ENCODE assay signal across 9 cellular contexts in genomic region chr20:37347347-37347823, GRCh38. TPM values are rescaled to one million over a fixed set of nuclear protein-coding genes. Genes with fewer than 3 reads are reported as not detected.
DNase-seq lines count a peak whose midpoint lies in the region; ATAC-seq and TF ChIP-seq lines count a peak whose summit lies in the region.
"Had no signal": no experiment of that assay in that cellular context is flagged by ENCODE, and none has a peak within 500 bp of the region (broad histone marks: within the 10 kb centered on the region; RNA-seq: fewer than 3 reads in every experiment).

No MANE protein-coding gene starts in this region.

- H3K27ac ChIP-seq in endodermal cell (ENCODE audit: low read depth, low read length): no peak overlapping the region

- POLR2A ChIA-PET in Caco-2 (lab: Charles Lee): no interaction called here

- H3K4me3 ChIP-seq in Caco-2 (ENCODE audit: low read depth, low read length) (no peak overlapping the region), MG63 (peak overlapping the region; percentile 58), endodermal cell (ENCODE audit: low read length) (peak overlapping the region; percentile 81)

- H3K27me3 ChIP-seq in Caco-2 (replicated peaks; ENCODE audit: control insufficient read depth, insufficient read depth, low read length) (no peaks in the 10 kb centered on the region), MG63 (no peaks in the 10 kb centered on the region), endodermal cell (ENCODE audit: control insufficient read depth, insufficient read depth, low read length, poor library complexity, severe bottlenecking) (no peaks in the 10 kb centered on the region)

- H3K27ac Mint-ChIP-seq in Caco-2 (ENCODE audit: unreplicated experiment) (peak overlapping the region; percentile 24), endodermal cell (peak overlapping the region; percentile 24)

- DNase-seq in Caco-2 (no peak), MG63 (no peak), endodermal cell (no peak), posterior vena cava (ENCODE audit: low spot score) (peak; percentile 26), UCSD-AML1 (lab: John Stamatoyannopoulos, UW; ENCODE audit: unreplicated experiment) (no peak), dermis blood vessel endothelial cell (no peak), DMS153 treated with DMSO at 0.1 percent for 48 hours (lab: John Stamatoyannopoulos, UW; ENCODE audit: unreplicated experiment) (no peak)
- DNase-seq: NCI-H2107 had no signal

- TSS peak; percentile 2 for BruUV-seq in Caco-2 (replicated peaks; lab: Mats Ljungman, UMichigan)

- H3K36me3 Mint-ChIP-seq in Caco-2 (ENCODE audit: insufficient read depth, unreplicated experiment) (peaks cover 51% of the 10 kb centered on the region), endodermal cell (ENCODE audit: low read depth) (peaks cover 44% of the 10 kb centered on the region)

- ATAC-seq in GM19351 (IDR thresholded peaks at IDR 0.05; ENCODE audit: unreplicated experiment): no peak

- peaks cover 9% of the 10 kb centered on the region for H3K36me3 ChIP-seq in Caco-2 (ENCODE audit: control insufficient read depth, insufficient read depth, low read length)
- peaks cover 45% of the 10 kb centered on the region for H3K36me3 ChIP-seq in MG63
- H3K36me3 ChIP-seq in endodermal cell (ENCODE audit: control insufficient read depth, insufficient read depth, low read length): peaks cover 53% of the 10 kb centered on the region

- H3K9ac ChIP-seq in endodermal cell (ENCODE audit: extremely low read depth, low read length, poor library complexity, severe bottlenecking): peak overlapping the region; percentile 53

- WGBS in endodermal cell (ENCODE audit: insufficient coverage in 1 of 2, insufficient read length in 1 of 2), 2 experiments: 95 to 97% methylated on average over 6 to 7 of the region's 7 CpGs

- H3K4me3 Mint-ChIP-seq in Caco-2 (ENCODE audit: unreplicated experiment): peak overlapping the region; percentile 10
- H3K4me3 Mint-ChIP-seq in endodermal cell: peak overlapping the region; percentile 64

- H3K4me1 Mint-ChIP-seq in Caco-2 (ENCODE audit: low read depth, unreplicated experiment) (peaks cover 37% of the 10 kb centered on the region), endodermal cell (peaks cover 46% of the 10 kb centered on the region)

- intact Hi-C loops in Caco-2 (cut with micrococcal nuclease; ENCODE audit: unreplicated experiment) (no loop called here), posterior vena cava (cut with DNase I) (no loop called here)

- CTCF ChIA-PET in Caco-2 (lab: Charles Lee): no interaction called here

- H3K9me3 ChIP-seq in Caco-2 (no peaks in the 10 kb centered on the region), MG63 (no peaks in the 10 kb centered on the region), endodermal cell (ENCODE audit: control insufficient read depth, low read length) (no peaks in the 10 kb centered on the region)

- H3K4me1 ChIP-seq in Caco-2 (peaks cover 50% of the 10 kb centered on the region), endodermal cell (ENCODE audit: control insufficient read depth, insufficient read depth, low read length) (peaks cover 14% of the 10 kb centered on the region)

- H3K27me3 Mint-ChIP-seq in Caco-2 (ENCODE audit: insufficient read depth, unreplicated experiment) (no peaks in the 10 kb centered on the region), endodermal cell (ENCODE audit: insufficient read depth) (no peaks in the 10 kb centered on the region)

- TF ChIP-seq CTCF in Caco-2 (IDR thresholded peaks at IDR 0.05; ENCODE audit: insufficient read depth in 1 of 2, low read depth in 1 of 2, low read length in 1 of 2, severe bottlenecking in 1 of 2, unreplicated experiment in 1 of 2): no peak
- TF ChIP-seq CTCF in endodermal cell (conservative IDR thresholded peaks at IDR 0.05): no peak

- H3K9me3 Mint-ChIP-seq in Caco-2 (ENCODE audit: unreplicated experiment): no peaks in the 10 kb centered on the region
- no peaks in the 10 kb centered on the region for H3K9me3 Mint-ChIP-seq in endodermal cell

RNA-seq across cellular contexts. Expression of gene SRC, which starts 1.4 kb away (rescaled TPM):
- total RNA-seq in Caco-2 (2022) (197 and 222 TPM in 2 replicates), endodermal cell (100 to 1,000 TPM in 1 of 2 donors, 10 to 100 TPM in 1; 75.6 to 109 TPM), posterior vena cava (10 to 100 TPM; 35.4 to 39.1 TPM), dermis blood vessel endothelial cell (1.5 and 4.1 TPM in 2 replicates)
- 25.4 and 33.0 TPM in 2 replicates for total RNA-seq in MG63 (2014; rRNA removed; shearing (Covaris generic); ENCODE audit: low replicate concordance)
- 48.4 TPM for polyA plus RNA-seq in endodermal cell (2013, experiment 1 of 2)
- polyA plus RNA-seq in endodermal cell (2013, experiment 2 of 2): 41.1 TPM

RNA-seq across cellular contexts. Expression of gene MANBAL, which starts 57.9 kb away (rescaled TPM):
- total RNA-seq in Caco-2 (2022) (95.6 and 106 TPM in 2 replicates), endodermal cell (10 to 100 TPM; 44.4 to 49.9 TPM), posterior vena cava (10 to 100 TPM; 51.9 to 54.2 TPM), dermis blood vessel endothelial cell (7.8 and 14.4 TPM in 2 replicates)
- 72.7 and 107 TPM in 2 replicates for total RNA-seq in MG63 (2014; rRNA removed; shearing (Covaris generic); ENCODE audit: low replicate concordance)
- 60.3 TPM for polyA plus RNA-seq in endodermal cell (2013, experiment 1 of 2)
- polyA plus RNA-seq in endodermal cell (2013, experiment 2 of 2): 61.4 TPM
